1 cellular context compared by ENCODE assay signal in genomic region chr11:99418927-99419707, GRCh38.
TF ChIP-seq lines count a peak whose summit lies in the region.

No MANE protein-coding gene starts in this region.

TF ChIP-seq in HEK293, 187 proteins besides CTCF, POLR2A, EP300 and RAD21 (continued from another document):
- TF ChIP-seq, protein P1, sequence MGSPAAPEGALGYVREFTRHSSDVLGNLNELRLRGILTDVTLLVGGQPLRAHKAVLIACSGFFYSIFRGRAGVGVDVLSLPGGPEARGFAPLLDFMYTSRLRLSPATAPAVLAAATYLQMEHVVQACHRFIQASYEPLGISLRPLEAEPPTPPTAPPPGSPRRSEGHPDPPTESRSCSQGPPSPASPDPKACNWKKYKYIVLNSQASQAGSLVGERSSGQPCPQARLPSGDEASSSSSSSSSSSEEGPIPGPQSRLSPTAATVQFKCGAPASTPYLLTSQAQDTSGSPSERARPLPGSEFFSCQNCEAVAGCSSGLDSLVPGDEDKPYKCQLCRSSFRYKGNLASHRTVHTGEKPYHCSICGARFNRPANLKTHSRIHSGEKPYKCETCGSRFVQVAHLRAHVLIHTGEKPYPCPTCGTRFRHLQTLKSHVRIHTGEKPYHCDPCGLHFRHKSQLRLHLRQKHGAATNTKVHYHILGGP (tag by site-specific recombination; IDR thresholded peaks at IDR 0.05), result peak; percentile 79
- TF ChIP-seq KLF8 (tag by site-specific recombination; IDR thresholded peaks at IDR 0.05) (peak; percentile 76), HOXD13 (CRISPR knock-in tag; IDR thresholded peaks at IDR 0.05; ENCODE audit: borderline replicate concordance) (peak; percentile 97), ZNF362 (tag by site-specific recombination; IDR thresholded peaks at IDR 0.05) (0 out of 2 replicates have a peak, but pooled peaks have one; percentile 30), GLI2 (tag by site-specific recombination; IDR thresholded peaks at IDR 0.05; ENCODE audit: borderline replicate concordance, low read depth) (no peak), ZNF548 (tag by site-specific recombination; IDR thresholded peaks at IDR 0.05) (no peak), ZNF510 (tag by site-specific recombination; IDR thresholded peaks at IDR 0.05; ENCODE audit: insufficient replicate concordance) (no peak), TCF7L2 (IDR thresholded peaks at IDR 0.05; ENCODE audit: borderline replicate concordance, low read depth, low read length) (peak; percentile 93), ZNF341 (tag by site-specific recombination; IDR thresholded peaks at IDR 0.05; ENCODE audit: low read depth) (no peak), KLF9 (tag by site-specific recombination; IDR thresholded peaks at IDR 0.05; ENCODE audit: low read depth) (no peak), ZNF843 (tag by site-specific recombination; IDR thresholded peaks at IDR 0.05) (peak; percentile 88), TRIM28 (IDR thresholded peaks at IDR 0.05; ENCODE audit: borderline replicate concordance, low read length) (peak; percentile 99), ZNF24 (tag by site-specific recombination; IDR thresholded peaks at IDR 0.05) (peak; percentile 69; the same call in 1 of the 2 replicates), ZNF561 (tag by site-specific recombination; IDR thresholded peaks at IDR 0.05; ENCODE audit: borderline replicate concordance) (no peak), ZNF514 (tag by site-specific recombination; IDR thresholded peaks at IDR 0.05) (no peak), IKZF3 (tag by site-specific recombination; IDR thresholded peaks at IDR 0.05) (peak; percentile 52; the same call in 1 of the 2 replicates), ZXDB (tag by site-specific recombination; IDR thresholded peaks at IDR 0.05) (peak; percentile 36; the same call in 1 of the 2 replicates), ZSCAN30 (tag by site-specific recombination; IDR thresholded peaks at IDR 0.05) (peak; percentile 81), ZNF366 (tag by site-specific recombination; conservative IDR thresholded peaks at IDR 0.05) (peak; percentile 87), ZEB2 (tag by site-specific recombination; IDR thresholded peaks at IDR 0.05) (peak; percentile 63), ZNF112 (tag by site-specific recombination; IDR thresholded peaks at IDR 0.05) (no peak), ZNF626 (tag by site-specific recombination; IDR thresholded peaks at IDR 0.05) (no peak), ZNF585B (tag by site-specific recombination; IDR thresholded peaks at IDR 0.05) (no peak), ZNF692 (tag by site-specific recombination; IDR thresholded peaks at IDR 0.05) (0 out of 2 replicates have a peak, but pooled peaks have one; percentile 31), BCL11A (tag by site-specific recombination; IDR thresholded peaks at IDR 0.05; ENCODE audit: low read depth) (peak; percentile 83), FEZF1 (tag by site-specific recombination; IDR thresholded peaks at IDR 0.05) (peak; percentile 88), ZNF660 (tag by site-specific recombination; IDR thresholded peaks at IDR 0.05) (no peak), ZFP69B (tag by site-specific recombination; IDR thresholded peaks at IDR 0.05) (0 out of 2 replicates have a peak, but pooled peaks have one; percentile 28), YY2 (tag by site-specific recombination; IDR thresholded peaks at IDR 0.05) (no peak), SP7 (tag by site-specific recombination; IDR thresholded peaks at IDR 0.05) (peak; percentile 72; the same call in 1 of the 2 replicates), ZNF239 (tag by site-specific recombination; IDR thresholded peaks at IDR 0.05) (no peak), ZNF513 (tag by site-specific recombination; IDR thresholded peaks at IDR 0.05) (no peak; the same call in 1 of the 2 replicates)
